ENCODE assay signal across 2 cellular contexts in the genomic region with DNA sequence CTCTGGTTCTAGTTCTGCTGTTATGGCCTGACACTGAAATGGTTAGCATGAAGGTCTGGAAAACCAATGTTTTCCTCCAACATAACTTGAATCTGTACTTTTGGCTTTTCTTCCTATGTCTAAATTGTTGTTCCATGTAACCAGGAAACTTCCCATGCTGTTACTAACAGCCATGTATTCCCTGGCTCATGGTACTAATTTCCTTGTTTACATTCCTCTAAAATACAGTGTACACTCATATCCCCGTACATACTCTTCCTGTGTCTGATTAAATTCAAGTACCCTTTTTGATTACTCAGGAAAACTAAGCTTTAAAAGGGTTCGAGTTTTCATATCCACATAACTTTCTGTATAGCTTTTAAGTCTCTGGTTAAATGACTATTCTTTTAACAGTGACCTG.
A peak's percentile ranks its signal among the peaks of the same experiment; 100 is the strongest.
TF ChIP-seq lines count a peak whose summit lies in the region.

No MANE protein-coding gene starts in this region.

TF ChIP-seq in endothelial cell of umbilical vein, 7 proteins besides CTCF, POLR2A, EP300 and RAD21:
- peak; percentile 42 for TF ChIP-seq FOS (IDR thresholded peaks at IDR 0.05; ENCODE audit: borderline replicate concordance, insufficient read depth, low read length)
- peak; percentile 16 for TF ChIP-seq JUN (IDR thresholded peaks at IDR 0.05; ENCODE audit: borderline replicate concordance, insufficient read depth, insufficient read length, low read depth)
- no peak for TF ChIP-seq EZH2 (IDR thresholded peaks at IDR 0.05; ENCODE audit: borderline replicate concordance, low read depth, low read length, severe bottlenecking)

TF ChIP-seq in liver, 16 proteins besides CTCF, POLR2A, EP300 and RAD21:
- TF ChIP-seq, protein P1, sequence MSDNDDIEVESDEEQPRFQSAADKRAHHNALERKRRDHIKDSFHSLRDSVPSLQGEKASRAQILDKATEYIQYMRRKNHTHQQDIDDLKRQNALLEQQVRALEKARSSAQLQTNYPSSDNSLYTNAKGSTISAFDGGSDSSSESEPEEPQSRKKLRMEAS (IDR thresholded peaks at IDR 0.05): no peak
- peak; percentile 20 for TF ChIP-seq FOXA2 (IDR thresholded peaks at IDR 0.05)
TF ChIP-seq in liver: peak in this region for 1.
